8 cellular contexts compared by ENCODE assay signal in the genomic region with DNA sequence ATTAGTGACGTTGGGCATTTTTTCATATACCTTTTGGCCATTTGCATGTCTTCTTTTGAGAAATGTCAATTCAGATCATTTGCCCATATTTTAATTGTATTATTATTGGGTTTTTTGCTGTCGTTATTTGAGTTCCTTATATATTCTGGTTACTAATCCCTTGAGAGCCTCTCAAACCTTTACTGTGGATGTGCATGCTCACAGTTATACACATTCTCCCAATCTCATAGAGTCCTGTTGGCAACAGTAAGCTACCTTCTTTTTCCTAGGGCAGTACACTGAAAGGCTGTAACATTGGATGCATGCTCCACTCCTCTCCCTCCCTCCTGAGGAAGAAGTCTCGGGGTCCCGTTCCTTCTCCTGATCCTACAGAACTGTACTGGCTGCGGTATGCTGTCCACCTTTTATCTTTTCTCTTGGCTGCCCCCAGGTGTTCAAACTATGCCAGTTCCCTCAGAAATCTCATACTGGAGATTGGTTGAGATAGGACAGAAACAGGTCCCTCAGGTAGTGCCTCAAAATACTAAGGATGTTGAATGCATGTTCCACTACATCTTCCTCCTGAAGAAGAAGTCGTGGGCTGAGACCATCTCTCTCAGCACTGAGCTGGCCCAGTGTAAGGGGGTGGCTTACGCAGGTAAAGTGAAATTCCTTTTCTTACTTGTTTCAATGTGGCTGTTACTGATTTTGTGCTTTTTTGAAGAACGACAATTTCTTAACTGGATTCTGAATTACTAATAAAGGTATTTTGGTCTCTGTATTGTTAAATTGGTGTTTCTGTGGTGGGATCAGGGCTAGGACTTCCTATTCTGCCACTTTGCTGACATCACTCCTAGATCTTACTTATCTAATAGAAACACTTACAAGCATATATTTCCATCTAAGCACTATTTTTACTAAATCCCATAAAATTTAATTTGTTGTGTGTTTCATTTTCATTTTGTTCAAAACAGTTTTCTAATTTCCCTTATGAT.
A peak's percentile ranks its signal among the peaks of the same experiment; 100 is the strongest.
DNase-seq lines count a peak whose midpoint lies in the region; ATAC-seq and TF ChIP-seq lines count a peak whose summit lies in the region.

No MANE protein-coding gene starts in this region.

- CTCF ChIA-PET in Caco-2 (lab: Charles Lee): no interaction called here

- intact Hi-C loops in Caco-2 (cut with micrococcal nuclease; ENCODE audit: unreplicated experiment): loop anchor here (5.0 kb wide), 2 partner anchors 135 to 150 kb away; no protein-coding TSS in a partner anchor

- H3K4me1 Mint-ChIP-seq in Caco-2 (ENCODE audit: low read depth, unreplicated experiment) (no peaks in the 10 kb centered on the region), type B pancreatic cell (ENCODE audit: unreplicated experiment) (no peaks in the 10 kb centered on the region)

- H3K27me3 Mint-ChIP-seq in Caco-2 (ENCODE audit: insufficient read depth, unreplicated experiment): peaks cover 5% of the 10 kb centered on the region
- H3K27me3 Mint-ChIP-seq in type B pancreatic cell: peaks cover 3% of the 10 kb centered on the region

- H3K27ac Mint-ChIP-seq in Caco-2 (ENCODE audit: unreplicated experiment) (no peak overlapping the region), type B pancreatic cell (no peak overlapping the region)

- no peak overlapping the region for H3K4me3 Mint-ChIP-seq in Caco-2 (ENCODE audit: unreplicated experiment)
- H3K4me3 Mint-ChIP-seq in type B pancreatic cell: no peak overlapping the region

- DNase-seq in Caco-2: peak; percentile 47 to 58
- peak; percentile 6 for DNase-seq in LHCN-M2 (ENCODE audit: low read depth)
- DNase-seq in T-helper 9 cell: peak; percentile 11
- DNase-seq in cardiac fibroblast (ENCODE audit: low read depth in 2 of 2): peak; percentile 24 to 44
- peak; percentile 0 for DNase-seq in midbrain (lab: John Stamatoyannopoulos, UW)
- no peak for DNase-seq in type B pancreatic cell (ENCODE audit: extremely low spot score, unreplicated experiment)

- no TSS peak for BruUV-seq in Caco-2 (replicated peaks; lab: Mats Ljungman, UMichigan)

- ATAC-seq in GM19035 (IDR thresholded peaks at IDR 0.05; ENCODE audit: unreplicated experiment): peak; percentile 70
- ATAC-seq in HG03571 (IDR thresholded peaks at IDR 0.05; ENCODE audit: unreplicated experiment): no peak

- no peaks in the 10 kb centered on the region for H3K4me1 ChIP-seq in Caco-2

- H3K4me3 ChIP-seq in Caco-2 (ENCODE audit: low read depth, low read length): no peak overlapping the region
- H3K4me3 ChIP-seq in cardiac fibroblast (replicated peaks in 1 of 2; ENCODE audit: low read depth in 2 of 2, low read length in 2 of 2): no peak overlapping the region

- POLR2A ChIA-PET in Caco-2 (lab: Charles Lee): no interaction called here

- H3K36me3 Mint-ChIP-seq in Caco-2 (ENCODE audit: insufficient read depth, unreplicated experiment) (no peaks in the 10 kb centered on the region), type B pancreatic cell (no peaks in the 10 kb centered on the region)

- H3K9me3 Mint-ChIP-seq in Caco-2 (ENCODE audit: unreplicated experiment) (no peaks in the 10 kb centered on the region), type B pancreatic cell (no peaks in the 10 kb centered on the region)

- H3K27me3 ChIP-seq in Caco-2 (replicated peaks; ENCODE audit: control insufficient read depth, insufficient read depth, low read length): no peaks in the 10 kb centered on the region

- H3K9me3 ChIP-seq in Caco-2: no peaks in the 10 kb centered on the region

- no peaks in the 10 kb centered on the region for H3K36me3 ChIP-seq in Caco-2 (ENCODE audit: control insufficient read depth, insufficient read depth, low read length)

- peak; percentile 28 to 56 for TF ChIP-seq CTCF in Caco-2 (IDR thresholded peaks at IDR 0.05; ENCODE audit: insufficient read depth in 1 of 2, low read depth in 1 of 2, low read length in 1 of 2, severe bottlenecking in 1 of 2, unreplicated experiment in 1 of 2)
- TF ChIP-seq CTCF in cardiac fibroblast (IDR thresholded peaks at IDR 0.05; ENCODE audit: low read depth, low read length): peak; percentile 42
- peak; percentile 65 for TF ChIP-seq CTCF in type B pancreatic cell (conservative IDR thresholded peaks at IDR 0.05)
